ENCODE assay signal across 2 cellular contexts in the genomic region with DNA sequence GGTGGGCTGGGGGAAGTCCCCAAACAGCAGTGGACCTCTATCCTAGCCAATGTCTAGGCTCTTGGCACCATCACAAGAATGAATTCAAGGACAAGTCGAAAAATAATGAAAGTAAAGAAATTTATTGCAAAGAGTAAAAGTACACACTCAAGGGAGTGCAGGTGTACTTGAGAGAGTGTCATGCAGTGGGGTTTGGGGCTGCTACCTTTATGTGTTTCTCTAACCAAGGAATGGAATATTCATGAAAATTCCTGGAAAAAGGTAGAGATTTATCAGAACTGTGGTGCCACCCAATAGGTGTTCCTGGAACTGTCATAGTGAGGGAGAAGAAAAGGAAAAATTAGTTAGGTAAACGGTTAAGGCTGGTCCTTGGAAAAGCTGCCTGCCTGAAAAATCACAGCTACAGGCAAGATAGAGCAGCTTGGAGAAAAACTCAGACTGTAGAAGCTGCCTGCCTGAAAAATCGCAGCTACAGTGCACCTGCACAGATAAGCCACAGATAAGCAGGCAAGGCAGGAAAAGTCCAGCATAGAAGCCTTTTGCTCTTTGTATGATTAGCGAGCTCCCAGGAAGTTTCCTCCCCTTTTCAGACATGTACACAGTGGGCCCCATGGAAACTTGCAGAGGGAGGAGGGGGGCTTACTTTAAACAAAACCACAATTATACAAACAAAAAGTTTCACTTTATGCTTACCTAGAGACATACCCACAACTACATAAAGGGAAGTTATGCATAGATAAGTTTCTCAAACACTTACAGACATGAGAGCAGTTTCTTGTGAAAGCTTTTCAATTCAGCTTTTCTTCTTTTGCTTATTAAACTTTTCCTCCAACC.
TF ChIP-seq lines count a peak whose summit lies in the region.

No MANE protein-coding gene starts in this region.

TF ChIP-seq in GM12878, 131 proteins besides CTCF, POLR2A, EP300 and RAD21 (continued from another document):
- TF ChIP-seq, protein P1, sequence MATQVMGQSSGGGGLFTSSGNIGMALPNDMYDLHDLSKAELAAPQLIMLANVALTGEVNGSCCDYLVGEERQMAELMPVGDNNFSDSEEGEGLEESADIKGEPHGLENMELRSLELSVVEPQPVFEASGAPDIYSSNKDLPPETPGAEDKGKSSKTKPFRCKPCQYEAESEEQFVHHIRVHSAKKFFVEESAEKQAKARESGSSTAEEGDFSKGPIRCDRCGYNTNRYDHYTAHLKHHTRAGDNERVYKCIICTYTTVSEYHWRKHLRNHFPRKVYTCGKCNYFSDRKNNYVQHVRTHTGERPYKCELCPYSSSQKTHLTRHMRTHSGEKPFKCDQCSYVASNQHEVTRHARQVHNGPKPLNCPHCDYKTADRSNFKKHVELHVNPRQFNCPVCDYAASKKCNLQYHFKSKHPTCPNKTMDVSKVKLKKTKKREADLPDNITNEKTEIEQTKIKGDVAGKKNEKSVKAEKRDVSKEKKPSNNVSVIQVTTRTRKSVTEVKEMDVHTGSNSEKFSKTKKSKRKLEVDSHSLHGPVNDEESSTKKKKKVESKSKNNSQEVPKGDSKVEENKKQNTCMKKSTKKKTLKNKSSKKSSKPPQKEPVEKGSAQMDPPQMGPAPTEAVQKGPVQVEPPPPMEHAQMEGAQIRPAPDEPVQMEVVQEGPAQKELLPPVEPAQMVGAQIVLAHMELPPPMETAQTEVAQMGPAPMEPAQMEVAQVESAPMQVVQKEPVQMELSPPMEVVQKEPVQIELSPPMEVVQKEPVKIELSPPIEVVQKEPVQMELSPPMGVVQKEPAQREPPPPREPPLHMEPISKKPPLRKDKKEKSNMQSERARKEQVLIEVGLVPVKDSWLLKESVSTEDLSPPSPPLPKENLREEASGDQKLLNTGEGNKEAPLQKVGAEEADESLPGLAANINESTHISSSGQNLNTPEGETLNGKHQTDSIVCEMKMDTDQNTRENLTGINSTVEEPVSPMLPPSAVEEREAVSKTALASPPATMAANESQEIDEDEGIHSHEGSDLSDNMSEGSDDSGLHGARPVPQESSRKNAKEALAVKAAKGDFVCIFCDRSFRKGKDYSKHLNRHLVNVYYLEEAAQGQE (IDR thresholded peaks at IDR 0.05; ENCODE audit: low read depth, low read length) = no peak
- TF ChIP-seq, protein P2, sequence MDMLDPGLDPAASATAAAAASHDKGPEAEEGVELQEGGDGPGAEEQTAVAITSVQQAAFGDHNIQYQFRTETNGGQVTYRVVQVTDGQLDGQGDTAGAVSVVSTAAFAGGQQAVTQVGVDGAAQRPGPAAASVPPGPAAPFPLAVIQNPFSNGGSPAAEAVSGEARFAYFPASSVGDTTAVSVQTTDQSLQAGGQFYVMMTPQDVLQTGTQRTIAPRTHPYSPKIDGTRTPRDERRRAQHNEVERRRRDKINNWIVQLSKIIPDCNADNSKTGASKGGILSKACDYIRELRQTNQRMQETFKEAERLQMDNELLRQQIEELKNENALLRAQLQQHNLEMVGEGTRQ (IDR thresholded peaks at IDR 0.05; ENCODE audit: borderline replicate concordance, low read depth, low read length) = no peak

TF ChIP-seq in WTC11, 78 proteins besides CTCF, POLR2A, EP300 and RAD21 (continued from another document):
- TF ChIP-seq, protein P3, sequence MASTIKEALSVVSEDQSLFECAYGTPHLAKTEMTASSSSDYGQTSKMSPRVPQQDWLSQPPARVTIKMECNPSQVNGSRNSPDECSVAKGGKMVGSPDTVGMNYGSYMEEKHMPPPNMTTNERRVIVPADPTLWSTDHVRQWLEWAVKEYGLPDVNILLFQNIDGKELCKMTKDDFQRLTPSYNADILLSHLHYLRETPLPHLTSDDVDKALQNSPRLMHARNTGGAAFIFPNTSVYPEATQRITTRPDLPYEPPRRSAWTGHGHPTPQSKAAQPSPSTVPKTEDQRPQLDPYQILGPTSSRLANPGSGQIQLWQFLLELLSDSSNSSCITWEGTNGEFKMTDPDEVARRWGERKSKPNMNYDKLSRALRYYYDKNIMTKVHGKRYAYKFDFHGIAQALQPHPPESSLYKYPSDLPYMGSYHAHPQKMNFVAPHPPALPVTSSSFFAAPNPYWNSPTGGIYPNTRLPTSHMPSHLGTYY (CRISPR knock-in tag; IDR thresholded peaks at IDR 0.05) = no peak
- TF ChIP-seq TCF7 (CRISPR knock-in tag; IDR thresholded peaks at IDR 0.05; ENCODE audit: low read depth) = no peak
- TF ChIP-seq, protein P4, sequence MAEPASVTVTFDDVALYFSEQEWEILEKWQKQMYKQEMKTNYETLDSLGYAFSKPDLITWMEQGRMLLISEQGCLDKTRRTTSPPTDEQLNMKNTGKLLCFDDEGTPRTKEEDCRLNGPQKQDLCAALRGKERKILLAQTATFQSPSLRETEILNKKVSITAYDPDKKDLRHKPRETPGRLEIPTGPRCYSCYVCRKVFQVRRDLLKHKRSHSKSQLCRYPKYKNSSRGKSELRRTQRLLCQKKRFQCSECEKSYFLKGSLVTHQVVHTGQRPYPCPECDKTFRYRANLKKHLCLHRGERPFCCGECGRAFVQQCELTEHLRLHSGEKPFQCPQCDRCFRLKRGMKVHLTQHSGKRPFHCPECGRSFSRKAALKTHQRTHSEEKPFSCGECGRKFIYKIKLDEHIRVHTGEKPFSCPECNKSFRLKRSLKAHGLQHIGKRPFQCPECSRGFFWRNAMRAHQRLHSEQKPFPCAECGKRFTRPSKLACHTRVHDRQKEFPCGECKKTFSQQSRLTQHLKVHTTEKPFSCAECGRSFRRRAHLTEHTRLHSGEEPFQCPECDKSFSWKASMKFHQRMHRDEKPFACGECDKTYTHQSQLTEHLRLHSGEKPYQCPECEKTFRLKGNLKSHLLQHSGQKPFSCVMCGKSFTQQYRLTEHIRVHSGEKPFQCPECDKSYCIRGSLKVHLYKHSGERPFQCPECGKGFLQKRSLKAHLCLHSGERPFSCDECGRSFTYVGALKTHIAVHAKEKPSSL (CRISPR knock-in tag; conservative IDR thresholded peaks at IDR 0.05) = no peak
- TF ChIP-seq, protein P5, sequence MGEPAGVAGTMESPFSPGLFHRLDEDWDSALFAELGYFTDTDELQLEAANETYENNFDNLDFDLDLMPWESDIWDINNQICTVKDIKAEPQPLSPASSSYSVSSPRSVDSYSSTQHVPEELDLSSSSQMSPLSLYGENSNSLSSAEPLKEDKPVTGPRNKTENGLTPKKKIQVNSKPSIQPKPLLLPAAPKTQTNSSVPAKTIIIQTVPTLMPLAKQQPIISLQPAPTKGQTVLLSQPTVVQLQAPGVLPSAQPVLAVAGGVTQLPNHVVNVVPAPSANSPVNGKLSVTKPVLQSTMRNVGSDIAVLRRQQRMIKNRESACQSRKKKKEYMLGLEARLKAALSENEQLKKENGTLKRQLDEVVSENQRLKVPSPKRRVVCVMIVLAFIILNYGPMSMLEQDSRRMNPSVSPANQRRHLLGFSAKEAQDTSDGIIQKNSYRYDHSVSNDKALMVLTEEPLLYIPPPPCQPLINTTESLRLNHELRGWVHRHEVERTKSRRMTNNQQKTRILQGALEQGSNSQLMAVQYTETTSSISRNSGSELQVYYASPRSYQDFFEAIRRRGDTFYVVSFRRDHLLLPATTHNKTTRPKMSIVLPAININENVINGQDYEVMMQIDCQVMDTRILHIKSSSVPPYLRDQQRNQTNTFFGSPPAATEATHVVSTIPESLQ (CRISPR knock-in tag; IDR thresholded peaks at IDR 0.05) = no peak
- TF ChIP-seq, protein P6, sequence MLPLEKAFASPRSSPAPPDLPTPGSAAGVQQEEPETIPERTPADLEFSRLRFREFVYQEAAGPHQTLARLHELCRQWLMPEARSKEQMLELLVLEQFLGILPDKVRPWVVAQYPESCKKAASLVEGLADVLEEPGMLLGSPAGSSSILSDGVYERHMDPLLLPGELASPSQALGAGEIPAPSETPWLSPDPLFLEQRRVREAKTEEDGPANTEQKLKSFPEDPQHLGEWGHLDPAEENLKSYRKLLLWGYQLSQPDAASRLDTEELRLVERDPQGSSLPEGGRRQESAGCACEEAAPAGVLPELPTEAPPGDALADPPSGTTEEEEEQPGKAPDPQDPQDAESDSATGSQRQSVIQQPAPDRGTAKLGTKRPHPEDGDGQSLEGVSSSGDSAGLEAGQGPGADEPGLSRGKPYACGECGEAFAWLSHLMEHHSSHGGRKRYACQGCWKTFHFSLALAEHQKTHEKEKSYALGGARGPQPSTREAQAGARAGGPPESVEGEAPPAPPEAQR (CRISPR knock-in tag; IDR thresholded peaks at IDR 0.05) = no peak
TF ChIP-seq in WTC11: peak in this region for 0.
